In genomic region chr5:154369682-154370081, GRCh38 we compare ENCODE assay signal across 12 cellular contexts.
DNase-seq lines count a peak whose midpoint lies in the region; ATAC-seq, FAIRE-seq and TF ChIP-seq lines count a peak whose summit lies in the region.
"Had no signal": no experiment of that assay in that cellular context is flagged by ENCODE, and none has a peak within 500 bp of the region (broad histone marks: within the 10 kb centered on the region; RNA-seq: fewer than 3 reads in every experiment).

No MANE protein-coding gene starts in this region.

- DNase-seq in Daoy (ENCODE audit: low read depth), result peak; percentile 69
- DNase-seq in MG63, result peak; percentile 75
- DNase-seq in H1 (ENCODE audit: low read depth in 1 of 2, low spot score in 2 of 2), result no peak
- DNase-seq in osteoblast (ENCODE audit: insufficient read length, low spot score, missing footprints), result peak; percentile 62
- DNase-seq in activated T-cell treated with anti-CD3 and anti-CD28 coated beads, Interleukin-2, amount 50 U/mL, for 48 hours, result no peak
- no peak for DNase-seq in omental fat pad (ENCODE audit: low spot score)
- DNase-seq in frontal cortex (ENCODE audit: low spot score in 2 of 2), result no peak
- DNase-seq in activated CD4-positive, CD25-positive, alpha-beta regulatory T cell (lab: John Stamatoyannopoulos, UW), result no peak
- DNase-seq: activated CD4-positive, CD25-positive, alpha-beta regulatory T cell treated with anti-CD3 and anti-CD28 coated beads, Interleukin-2, amount 50 U/mL, for 72 hours; C1 segment of cervical spinal cord; GDM1; stimulated activated CD4-positive, alpha-beta T cell treated with anti-CD3 and anti-CD28 coated beads, Interleukin-1b, Interleukin-23, amount 100 ng/mL, for 48 hours had no signal

- no peak overlapping the region for H4K8ac ChIP-seq in H1 (ENCODE audit: extremely low read depth, insufficient read depth, low read length)

- no peak overlapping the region for H2BK120ac ChIP-seq in H1 (replicated peaks; ENCODE audit: low read depth, low read length)

- 0 out of 4 replicates have a peak overlapping the region, but pooled peaks of 1 of the 2 experiments have one; percentile 23 for H3K4me2 ChIP-seq in H1 (ENCODE audit: insufficient read depth in 1 of 2, low read depth in 2 of 2, low read length in 2 of 2)
- H3K4me2 ChIP-seq in osteoblast (ENCODE audit: insufficient read depth, low read length), result peak overlapping the region; percentile 33

- ATAC-seq in omental fat pad (ENCODE audit: low FRiP score), result no peak

- no peak overlapping the region for H3K4me3 ChIP-seq in MG63
- no peak overlapping the region for H3K4me3 ChIP-seq in H1 (ENCODE audit: extremely low read depth in 1 of 4, insufficient read depth in 2 of 4, low read depth in 3 of 4, low read length in 4 of 4)
- H3K4me3 ChIP-seq in osteoblast (ENCODE audit: insufficient read depth, low read length), result no peak overlapping the region

- H2BK12ac ChIP-seq in H1 (ENCODE audit: low read depth, low read length), result peak overlapping the region; percentile 42; the same call in 1 of the 2 replicates

- no peak for TF ChIP-seq EP300 in H1 (IDR thresholded peaks at IDR 0.05; ENCODE audit: borderline replicate concordance in 1 of 2, low read depth in 2 of 2, low read length in 2 of 2)

- WGBS in H1 (ENCODE audit: extremely low coverage in 1 of 2, insufficient coverage in 1 of 2, insufficient read length in 1 of 2, insufficient replicate concordance in 2 of 2, low coverage in 1 of 2, low lambda C conversion rate in 2 of 2, missing lambda C conversion rate in 1 of 2), 2 experiments, result 80% methylated on average over 4 of the region's 4 CpGs; no CpG with 5 or more reads in 1 of the 2 experiments

- no peak overlapping the region for H2AK5ac ChIP-seq in H1 (ENCODE audit: low read depth, low read length)

- POLR2A ChIA-PET in H1 (lab: Charles Lee; ENCODE audit: partially characterized antibody), result interaction anchor here (0.8 kb wide), 1 partner anchor 10 kb away, joined by 3 read pairs; no protein-coding TSS in a partner anchor

- H3K14ac ChIP-seq in H1 (ENCODE audit: insufficient read length), result no peak overlapping the region

- H3K79me2 ChIP-seq in H1 (ENCODE audit: control insufficient read depth in 1 of 2, insufficient read depth in 2 of 2, low read length in 2 of 2) (no peaks in the 10 kb centered on the region), osteoblast (ENCODE audit: insufficient read depth, low read length) (no peaks in the 10 kb centered on the region)

- H2BK5ac ChIP-seq in H1 (ENCODE audit: low read depth, low read length), result no peak overlapping the region

- H4K5ac ChIP-seq in H1 (ENCODE audit: insufficient read length, low read depth, low read length), result no peak overlapping the region

- H3K4ac ChIP-seq in H1 (replicated peaks; ENCODE audit: insufficient read length, low read depth, low read length), result no peak overlapping the region

- no peak overlapping the region for H2BK15ac ChIP-seq in H1 (ENCODE audit: low read length)

- no peaks in the 10 kb centered on the region for H3K9me3 ChIP-seq in MG63
- no peaks in the 10 kb centered on the region for H3K9me3 ChIP-seq in H1 (ENCODE audit: insufficient read depth in 2 of 2, low read depth in 1 of 2, low read length in 1 of 2)
- H3K9me3 ChIP-seq in osteoblast (ENCODE audit: low read depth, low read length), result no peaks in the 10 kb centered on the region

- no peak overlapping the region for H2BK20ac ChIP-seq in H1 (ENCODE audit: low read length)

- peaks cover 6 to 11% (median 9%) of the 10 kb centered on the region in 4 experiments; a peak in 6 of 7 replicates for H3K4me1 ChIP-seq in H1 (replicated peaks in 1 of 4; ENCODE audit: control insufficient read depth in 3 of 4, insufficient read depth in 4 of 4, low read length in 3 of 4)
- H3K4me1 ChIP-seq in osteoblast (ENCODE audit: insufficient read depth, low read length), result peaks cover 77% of the 10 kb centered on the region

- H3K56ac ChIP-seq in H1 (replicated peaks; ENCODE audit: insufficient read length, low read depth, low read length), result no peak overlapping the region

- H3K23me2 ChIP-seq in H1 (ENCODE audit: low read depth, low read length), result no peaks in the 10 kb centered on the region

- FAIRE-seq in H1 (lab: Jason Lieb, UNC), result no peak
- no peak for FAIRE-seq in frontal cortex (lab: Jason Lieb, UNC)

- H3K79me1 ChIP-seq in H1 (ENCODE audit: low read depth, low read length), result no peaks in the 10 kb centered on the region

- no peaks in the 10 kb centered on the region for H3K36me3 ChIP-seq in MG63
- no peaks in the 10 kb centered on the region for H3K36me3 ChIP-seq in H1 (ENCODE audit: control insufficient read depth in 2 of 4, insufficient read depth in 4 of 4, low read length in 3 of 4)
- no peaks in the 10 kb centered on the region for H3K36me3 ChIP-seq in osteoblast (ENCODE audit: insufficient read depth, low read length)

- TF ChIP-seq POLR2A in H1 (IDR thresholded peaks at IDR 0.05; ENCODE audit: control extremely low read depth in 1 of 2, low read depth in 2 of 2, low read length in 2 of 2), result no peak

- no peak for TF ChIP-seq RAD21 in H1 (IDR thresholded peaks at IDR 0.05 in 1 of 2, conservative IDR thresholded peaks at IDR 0.05 in 1 of 2; ENCODE audit: low read depth in 2 of 2, low read length in 2 of 2)

- CTCF ChIA-PET in H1 (lab: Charles Lee; ENCODE audit: partially characterized antibody), result interaction anchor here (1.0 to 1.6 kb wide), 2 partner anchors 35 to 297 kb away, joined by 3 to 4 read pairs; no protein-coding TSS in a partner anchor

- H3K27me3 ChIP-seq in MG63 (no peaks in the 10 kb centered on the region), H1 (replicated peaks in 1 of 4; ENCODE audit: control insufficient read depth in 3 of 4, extremely low read depth in 1 of 4, insufficient read depth in 3 of 4, low read length in 3 of 4) (no peaks in the 10 kb centered on the region), osteoblast (ENCODE audit: insufficient read depth, low read length) (no peaks in the 10 kb centered on the region)

- H2AFZ ChIP-seq in H1 (ENCODE audit: low read length) (no peak overlapping the region), osteoblast (ENCODE audit: low read length) (no peak overlapping the region)

- no peak overlapping the region for H3K18ac ChIP-seq in H1 (ENCODE audit: extremely low read depth, low read length)

- H4K20me1 ChIP-seq in H1 (replicated peaks in 1 of 2; ENCODE audit: control insufficient read depth in 1 of 2, insufficient read depth in 2 of 2, low read length in 2 of 2), result no peaks in the 10 kb centered on the region
- H4K20me1 ChIP-seq in osteoblast (ENCODE audit: insufficient read depth, low read length), result no peaks in the 10 kb centered on the region

- no peak overlapping the region for H3K23ac ChIP-seq in H1 (ENCODE audit: insufficient read length)

- no peak overlapping the region for H4K91ac ChIP-seq in H1 (replicated peaks; ENCODE audit: insufficient read length, low read length)

- no peak overlapping the region for H3K9ac ChIP-seq in H1 (replicated peaks in 1 of 4; ENCODE audit: extremely low read depth in 1 of 4, low read depth in 3 of 4, low read length in 3 of 4)

- TF ChIP-seq CTCF in H1 (IDR thresholded peaks at IDR 0.05; ENCODE audit: control extremely low read depth in 1 of 3, insufficient read depth in 1 of 3, low read depth in 1 of 3, low read length in 3 of 3), result no peak
- no peak for TF ChIP-seq CTCF in osteoblast (IDR thresholded peaks at IDR 0.05; ENCODE audit: extremely low read depth, low read depth, low read length)
- TF ChIP-seq CTCF in omental fat pad (IDR thresholded peaks at IDR 0.05), result no peak

- no peak overlapping the region for H3K27ac ChIP-seq in H1 (ENCODE audit: low read depth, low read length)
- H3K27ac ChIP-seq in osteoblast (ENCODE audit: low read depth, low read length), result peak overlapping the region; percentile 90

TF ChIP-seq in H1, 55 proteins besides CTCF, POLR2A, EP300 and RAD21 (continues in another document):
- no peak for TF ChIP-seq HDAC2 (IDR thresholded peaks at IDR 0.05; ENCODE audit: borderline replicate concordance in 1 of 2, low read depth in 2 of 2, low read length in 2 of 2)
- no peak for TF ChIP-seq BACH1 (IDR thresholded peaks at IDR 0.05; ENCODE audit: low read length)
- no peak for TF ChIP-seq USF2 (IDR thresholded peaks at IDR 0.05; ENCODE audit: low read length)

Comparison
In these comparisons a context has a peak if more than half of its experiments do, and no peak if none do; other contexts are left out.
1. DNase-seq: peak in Daoy (single experiment), MG63 (single experiment) and osteoblast (single experiment); none in H1 (0 of 2), activated T-cell treated with anti-CD3 and anti-CD28 coated beads, Interleukin-2, amount 50 U/mL, for 48 hours (0 of 2), omental fat pad (single experiment), frontal cortex (0 of 2) and activated CD4-positive, CD25-positive, alpha-beta regulatory T cell (0 of 4).